In genomic region chr19:32976223-32976805, GRCh38 we compare ENCODE assay signal across 8 cellular contexts. TPM values are rescaled to one million over a fixed set of nuclear protein-coding genes. Genes with fewer than 3 reads are reported as not detected.
DNase-seq lines count a peak whose midpoint lies in the region; ATAC-seq and TF ChIP-seq lines count a peak whose summit lies in the region.

No MANE protein-coding gene starts in this region.

- no peak overlapping the region for H3K4me3 ChIP-seq in lung

- peak; percentile 47 for TF ChIP-seq CTCF in GM20000 (IDR thresholded peaks at IDR 0.05; ENCODE audit: extremely low read depth, missing control alignments)
- TF ChIP-seq CTCF in lung (IDR thresholded peaks at IDR 0.05; ENCODE audit: control extremely low read depth, extremely low read depth), result peak; percentile 59

- ATAC-seq in lung (ENCODE audit: insufficient read depth, low FRiP score), result no peak
- ATAC-seq in GM21526 (IDR thresholded peaks at IDR 0.05; ENCODE audit: low FRiP score, unreplicated experiment), result no peak

- H3K27ac ChIP-seq in lung (ENCODE audit: low read depth in 1 of 2, low read length in 1 of 2), result no peak overlapping the region

- H3K36me3 ChIP-seq in lung (ENCODE audit: control insufficient read depth in 2 of 2, insufficient read depth in 2 of 2, low read length in 2 of 2), result no peaks in the 10 kb centered on the region

- WGBS in lung, 2 donors, result 46 to 52% methylated on average over 14 of the region's 14 CpGs

- peaks cover 0 to 2% of the 10 kb centered on the region in 2 donors for H3K4me1 ChIP-seq in lung (ENCODE audit: control insufficient read depth in 2 of 2, insufficient read depth in 2 of 2, low read length in 2 of 2)

- peak; percentile 72 for DNase-seq in AG08395 (ENCODE audit: low spot score)
- peak; percentile 52 for DNase-seq in GM20000 (ENCODE audit: low spot score)
- DNase-seq in NCI-H446 (lab: John Stamatoyannopoulos, UW), result peak; percentile 10 to 78
- peak; percentile 82 for DNase-seq in activated CD4-positive, alpha-beta T cell treated with anti-CD3 and anti-CD28 coated beads for 48 hours
- DNase-seq in dermis blood vessel endothelial cell, result peak; percentile 81
- DNase-seq in lung (ENCODE audit: low spot score), result peak; percentile 77
- peak; percentile 50 for DNase-seq in stimulated activated CD8-positive, alpha-beta memory T cell treated with anti-CD3 and anti-CD28 coated beads, Interleukin-15, amount 100 ng/mL, for 24 hours (ENCODE audit: low read depth)

- no peaks in the 10 kb centered on the region for H3K27me3 ChIP-seq in lung (ENCODE audit: control insufficient read depth, insufficient read depth)

- H3K9me3 ChIP-seq in lung (ENCODE audit: control insufficient read depth in 2 of 2, insufficient read depth in 1 of 2, low read length in 1 of 2), result no peaks in the 10 kb centered on the region

RNA-seq across cellular contexts. Expression of gene FAAP24, which starts 4.3 kb away (rescaled TPM):
- total RNA-seq in dermis blood vessel endothelial cell (2.2 and 3.9 TPM in 2 replicates), lung (1 to 10 TPM; 1.2 to 2.3 TPM)
- polyA plus RNA-seq in lung, result 1 to 10 TPM in 1 of 2 donors, under 1 TPM in 1; 0.59 to 1.8 TPM

RNA-seq across cellular contexts. Expression of gene CEP89, which starts 4.6 kb away (rescaled TPM):
- total RNA-seq in dermis blood vessel endothelial cell (9.5 and 13.0 TPM in 2 replicates), lung (10 to 100 TPM; 16.7 to 18.7 TPM)
- 10 to 100 TPM in 1 of 2 donors, 1 to 10 TPM in 1; 8.7 to 11.2 TPM for polyA plus RNA-seq in lung
